2 cellular contexts compared by ENCODE assay signal in the genomic region with DNA sequence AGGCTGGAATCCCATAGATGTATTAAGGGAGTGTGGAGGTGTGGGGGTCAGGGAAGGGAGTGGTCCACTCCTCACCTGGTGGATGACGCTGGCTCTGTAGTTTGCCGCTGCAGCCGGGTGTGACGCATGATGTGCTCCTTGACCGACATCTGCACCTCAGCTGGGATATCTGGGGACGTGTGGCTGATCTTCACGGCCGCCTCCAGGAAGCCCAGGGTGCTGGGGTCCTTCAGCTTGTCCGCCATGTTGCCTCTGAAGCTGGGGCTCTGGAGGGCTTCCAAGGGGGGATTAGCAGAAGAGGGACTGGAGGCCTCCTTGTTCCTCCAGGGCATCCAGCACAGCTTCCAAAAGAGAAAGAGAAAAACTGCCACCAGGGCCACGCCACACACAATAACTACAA.
TF ChIP-seq lines count a peak whose summit lies in the region.

No MANE protein-coding gene starts in this region.

TF ChIP-seq in WTC11, 78 proteins besides CTCF, POLR2A, EP300 and RAD21 (continued from another document):
- TF ChIP-seq ATF6 (CRISPR knock-in tag; IDR thresholded peaks at IDR 0.05) (no peak), SMAD4 (CRISPR knock-in tag; IDR thresholded peaks at IDR 0.05) (no peak), ATF1 (CRISPR knock-in tag; IDR thresholded peaks at IDR 0.05) (no peak), CREM (CRISPR knock-in tag; IDR thresholded peaks at IDR 0.05) (no peak), ZNF671 (CRISPR knock-in tag; IDR thresholded peaks at IDR 0.05) (no peak), ZNF396 (CRISPR knock-in tag; IDR thresholded peaks at IDR 0.05; ENCODE audit: borderline replicate concordance) (no peak), FOXK1 (CRISPR knock-in tag; IDR thresholded peaks at IDR 0.05) (no peak), MXD4 (CRISPR knock-in tag; IDR thresholded peaks at IDR 0.05; ENCODE audit: borderline replicate concordance) (no peak), ZNF512 (CRISPR knock-in tag; IDR thresholded peaks at IDR 0.05; ENCODE audit: borderline replicate concordance) (no peak), PRDM15 (CRISPR knock-in tag; IDR thresholded peaks at IDR 0.05) (no peak), ZNF138 (CRISPR knock-in tag; conservative IDR thresholded peaks at IDR 0.05) (no peak)
- TF ChIP-seq, protein P1, sequence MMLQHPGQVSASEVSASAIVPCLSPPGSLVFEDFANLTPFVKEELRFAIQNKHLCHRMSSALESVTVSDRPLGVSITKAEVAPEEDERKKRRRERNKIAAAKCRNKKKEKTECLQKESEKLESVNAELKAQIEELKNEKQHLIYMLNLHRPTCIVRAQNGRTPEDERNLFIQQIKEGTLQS (CRISPR knock-in tag; conservative IDR thresholded peaks at IDR 0.05) = no peak
- TF ChIP-seq, protein P2, sequence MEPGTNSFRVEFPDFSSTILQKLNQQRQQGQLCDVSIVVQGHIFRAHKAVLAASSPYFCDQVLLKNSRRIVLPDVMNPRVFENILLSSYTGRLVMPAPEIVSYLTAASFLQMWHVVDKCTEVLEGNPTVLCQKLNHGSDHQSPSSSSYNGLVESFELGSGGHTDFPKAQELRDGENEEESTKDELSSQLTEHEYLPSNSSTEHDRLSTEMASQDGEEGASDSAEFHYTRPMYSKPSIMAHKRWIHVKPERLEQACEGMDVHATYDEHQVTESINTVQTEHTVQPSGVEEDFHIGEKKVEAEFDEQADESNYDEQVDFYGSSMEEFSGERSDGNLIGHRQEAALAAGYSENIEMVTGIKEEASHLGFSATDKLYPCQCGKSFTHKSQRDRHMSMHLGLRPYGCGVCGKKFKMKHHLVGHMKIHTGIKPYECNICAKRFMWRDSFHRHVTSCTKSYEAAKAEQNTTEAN (CRISPR knock-in tag; IDR thresholded peaks at IDR 0.05) = no peak
- TF ChIP-seq, protein P3, sequence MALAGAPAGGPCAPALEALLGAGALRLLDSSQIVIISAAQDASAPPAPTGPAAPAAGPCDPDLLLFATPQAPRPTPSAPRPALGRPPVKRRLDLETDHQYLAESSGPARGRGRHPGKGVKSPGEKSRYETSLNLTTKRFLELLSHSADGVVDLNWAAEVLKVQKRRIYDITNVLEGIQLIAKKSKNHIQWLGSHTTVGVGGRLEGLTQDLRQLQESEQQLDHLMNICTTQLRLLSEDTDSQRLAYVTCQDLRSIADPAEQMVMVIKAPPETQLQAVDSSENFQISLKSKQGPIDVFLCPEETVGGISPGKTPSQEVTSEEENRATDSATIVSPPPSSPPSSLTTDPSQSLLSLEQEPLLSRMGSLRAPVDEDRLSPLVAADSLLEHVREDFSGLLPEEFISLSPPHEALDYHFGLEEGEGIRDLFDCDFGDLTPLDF (CRISPR knock-in tag; IDR thresholded peaks at IDR 0.05) = no peak

TF ChIP-seq in GM23338, 12 proteins besides CTCF, POLR2A, EP300 and RAD21 (continued from another document):
- TF ChIP-seq, protein P4, sequence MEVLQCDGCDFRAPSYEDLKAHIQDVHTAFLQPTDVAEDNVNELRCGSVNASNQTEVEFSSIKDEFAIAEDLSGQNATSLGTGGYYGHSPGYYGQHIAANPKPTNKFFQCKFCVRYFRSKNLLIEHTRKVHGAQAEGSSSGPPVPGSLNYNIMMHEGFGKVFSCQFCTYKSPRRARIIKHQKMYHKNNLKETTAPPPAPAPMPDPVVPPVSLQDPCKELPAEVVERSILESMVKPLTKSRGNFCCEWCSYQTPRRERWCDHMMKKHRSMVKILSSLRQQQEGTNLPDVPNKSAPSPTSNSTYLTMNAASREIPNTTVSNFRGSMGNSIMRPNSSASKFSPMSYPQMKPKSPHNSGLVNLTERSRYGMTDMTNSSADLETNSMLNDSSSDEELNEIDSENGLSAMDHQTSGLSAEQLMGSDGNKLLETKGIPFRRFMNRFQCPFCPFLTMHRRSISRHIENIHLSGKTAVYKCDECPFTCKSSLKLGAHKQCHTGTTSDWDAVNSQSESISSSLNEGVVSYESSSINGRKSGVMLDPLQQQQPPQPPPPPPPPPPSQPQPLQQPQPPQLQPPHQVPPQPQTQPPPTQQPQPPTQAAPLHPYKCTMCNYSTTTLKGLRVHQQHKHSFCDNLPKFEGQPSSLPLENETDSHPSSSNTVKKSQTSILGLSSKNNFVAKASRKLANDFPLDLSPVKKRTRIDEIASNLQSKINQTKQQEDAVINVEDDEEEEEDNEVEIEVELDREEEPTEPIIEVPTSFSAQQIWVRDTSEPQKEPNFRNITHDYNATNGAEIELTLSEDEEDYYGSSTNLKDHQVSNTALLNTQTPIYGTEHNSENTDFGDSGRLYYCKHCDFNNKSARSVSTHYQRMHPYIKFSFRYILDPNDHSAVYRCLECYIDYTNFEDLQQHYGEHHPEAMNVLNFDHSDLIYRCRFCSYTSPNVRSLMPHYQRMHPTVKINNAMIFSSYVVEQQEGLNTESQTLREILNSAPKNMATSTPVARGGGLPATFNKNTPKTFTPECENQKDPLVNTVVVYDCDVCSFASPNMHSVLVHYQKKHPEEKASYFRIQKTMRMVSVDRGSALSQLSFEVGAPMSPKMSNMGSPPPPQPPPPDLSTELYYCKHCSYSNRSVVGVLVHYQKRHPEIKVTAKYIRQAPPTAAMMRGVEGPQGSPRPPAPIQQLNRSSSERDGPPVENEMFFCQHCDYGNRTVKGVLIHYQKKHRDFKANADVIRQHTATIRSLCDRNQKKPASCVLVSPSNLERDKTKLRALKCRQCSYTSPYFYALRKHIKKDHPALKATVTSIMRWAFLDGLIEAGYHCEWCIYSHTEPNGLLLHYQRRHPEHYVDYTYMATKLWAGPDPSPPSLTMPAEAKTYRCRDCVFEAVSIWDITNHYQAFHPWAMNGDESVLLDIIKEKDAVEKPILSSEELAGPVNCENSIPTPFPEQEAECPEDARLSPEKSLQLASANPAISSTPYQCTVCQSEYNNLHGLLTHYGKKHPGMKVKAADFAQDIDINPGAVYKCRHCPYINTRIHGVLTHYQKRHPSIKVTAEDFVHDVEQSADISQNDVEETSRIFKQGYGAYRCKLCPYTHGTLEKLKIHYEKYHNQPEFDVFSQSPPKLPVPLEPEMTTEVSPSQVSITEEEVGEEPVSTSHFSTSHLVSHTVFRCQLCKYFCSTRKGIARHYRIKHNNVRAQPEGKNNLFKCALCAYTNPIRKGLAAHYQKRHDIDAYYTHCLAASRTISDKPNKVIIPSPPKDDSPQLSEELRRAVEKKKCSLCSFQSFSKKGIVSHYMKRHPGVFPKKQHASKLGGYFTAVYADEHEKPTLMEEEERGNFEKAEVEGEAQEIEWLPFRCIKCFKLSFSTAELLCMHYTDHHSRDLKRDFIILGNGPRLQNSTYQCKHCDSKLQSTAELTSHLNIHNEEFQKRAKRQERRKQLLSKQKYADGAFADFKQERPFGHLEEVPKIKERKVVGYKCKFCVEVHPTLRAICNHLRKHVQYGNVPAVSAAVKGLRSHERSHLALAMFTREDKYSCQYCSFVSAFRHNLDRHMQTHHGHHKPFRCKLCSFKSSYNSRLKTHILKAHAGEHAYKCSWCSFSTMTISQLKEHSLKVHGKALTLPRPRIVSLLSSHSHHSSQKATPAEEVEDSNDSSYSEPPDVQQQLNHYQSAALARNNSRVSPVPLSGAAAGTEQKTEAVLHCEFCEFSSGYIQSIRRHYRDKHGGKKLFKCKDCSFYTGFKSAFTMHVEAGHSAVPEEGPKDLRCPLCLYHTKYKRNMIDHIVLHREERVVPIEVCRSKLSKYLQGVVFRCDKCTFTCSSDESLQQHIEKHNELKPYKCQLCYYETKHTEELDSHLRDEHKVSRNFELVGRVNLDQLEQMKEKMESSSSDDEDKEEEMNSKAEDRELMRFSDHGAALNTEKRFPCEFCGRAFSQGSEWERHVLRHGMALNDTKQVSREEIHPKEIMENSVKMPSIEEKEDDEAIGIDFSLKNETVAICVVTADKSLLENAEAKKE (CRISPR knock-in tag; IDR thresholded peaks at IDR 0.05) = no peak
- TF ChIP-seq, protein P5, sequence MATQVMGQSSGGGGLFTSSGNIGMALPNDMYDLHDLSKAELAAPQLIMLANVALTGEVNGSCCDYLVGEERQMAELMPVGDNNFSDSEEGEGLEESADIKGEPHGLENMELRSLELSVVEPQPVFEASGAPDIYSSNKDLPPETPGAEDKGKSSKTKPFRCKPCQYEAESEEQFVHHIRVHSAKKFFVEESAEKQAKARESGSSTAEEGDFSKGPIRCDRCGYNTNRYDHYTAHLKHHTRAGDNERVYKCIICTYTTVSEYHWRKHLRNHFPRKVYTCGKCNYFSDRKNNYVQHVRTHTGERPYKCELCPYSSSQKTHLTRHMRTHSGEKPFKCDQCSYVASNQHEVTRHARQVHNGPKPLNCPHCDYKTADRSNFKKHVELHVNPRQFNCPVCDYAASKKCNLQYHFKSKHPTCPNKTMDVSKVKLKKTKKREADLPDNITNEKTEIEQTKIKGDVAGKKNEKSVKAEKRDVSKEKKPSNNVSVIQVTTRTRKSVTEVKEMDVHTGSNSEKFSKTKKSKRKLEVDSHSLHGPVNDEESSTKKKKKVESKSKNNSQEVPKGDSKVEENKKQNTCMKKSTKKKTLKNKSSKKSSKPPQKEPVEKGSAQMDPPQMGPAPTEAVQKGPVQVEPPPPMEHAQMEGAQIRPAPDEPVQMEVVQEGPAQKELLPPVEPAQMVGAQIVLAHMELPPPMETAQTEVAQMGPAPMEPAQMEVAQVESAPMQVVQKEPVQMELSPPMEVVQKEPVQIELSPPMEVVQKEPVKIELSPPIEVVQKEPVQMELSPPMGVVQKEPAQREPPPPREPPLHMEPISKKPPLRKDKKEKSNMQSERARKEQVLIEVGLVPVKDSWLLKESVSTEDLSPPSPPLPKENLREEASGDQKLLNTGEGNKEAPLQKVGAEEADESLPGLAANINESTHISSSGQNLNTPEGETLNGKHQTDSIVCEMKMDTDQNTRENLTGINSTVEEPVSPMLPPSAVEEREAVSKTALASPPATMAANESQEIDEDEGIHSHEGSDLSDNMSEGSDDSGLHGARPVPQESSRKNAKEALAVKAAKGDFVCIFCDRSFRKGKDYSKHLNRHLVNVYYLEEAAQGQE (IDR thresholded peaks at IDR 0.05; ENCODE audit: unreplicated experiment) = no peak
- TF ChIP-seq, protein P6, sequence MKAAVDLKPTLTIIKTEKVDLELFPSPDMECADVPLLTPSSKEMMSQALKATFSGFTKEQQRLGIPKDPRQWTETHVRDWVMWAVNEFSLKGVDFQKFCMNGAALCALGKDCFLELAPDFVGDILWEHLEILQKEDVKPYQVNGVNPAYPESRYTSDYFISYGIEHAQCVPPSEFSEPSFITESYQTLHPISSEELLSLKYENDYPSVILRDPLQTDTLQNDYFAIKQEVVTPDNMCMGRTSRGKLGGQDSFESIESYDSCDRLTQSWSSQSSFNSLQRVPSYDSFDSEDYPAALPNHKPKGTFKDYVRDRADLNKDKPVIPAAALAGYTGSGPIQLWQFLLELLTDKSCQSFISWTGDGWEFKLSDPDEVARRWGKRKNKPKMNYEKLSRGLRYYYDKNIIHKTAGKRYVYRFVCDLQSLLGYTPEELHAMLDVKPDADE (IDR thresholded peaks at IDR 0.05) = no peak
